2 cellular contexts compared by ENCODE assay signal in the genomic region with DNA sequence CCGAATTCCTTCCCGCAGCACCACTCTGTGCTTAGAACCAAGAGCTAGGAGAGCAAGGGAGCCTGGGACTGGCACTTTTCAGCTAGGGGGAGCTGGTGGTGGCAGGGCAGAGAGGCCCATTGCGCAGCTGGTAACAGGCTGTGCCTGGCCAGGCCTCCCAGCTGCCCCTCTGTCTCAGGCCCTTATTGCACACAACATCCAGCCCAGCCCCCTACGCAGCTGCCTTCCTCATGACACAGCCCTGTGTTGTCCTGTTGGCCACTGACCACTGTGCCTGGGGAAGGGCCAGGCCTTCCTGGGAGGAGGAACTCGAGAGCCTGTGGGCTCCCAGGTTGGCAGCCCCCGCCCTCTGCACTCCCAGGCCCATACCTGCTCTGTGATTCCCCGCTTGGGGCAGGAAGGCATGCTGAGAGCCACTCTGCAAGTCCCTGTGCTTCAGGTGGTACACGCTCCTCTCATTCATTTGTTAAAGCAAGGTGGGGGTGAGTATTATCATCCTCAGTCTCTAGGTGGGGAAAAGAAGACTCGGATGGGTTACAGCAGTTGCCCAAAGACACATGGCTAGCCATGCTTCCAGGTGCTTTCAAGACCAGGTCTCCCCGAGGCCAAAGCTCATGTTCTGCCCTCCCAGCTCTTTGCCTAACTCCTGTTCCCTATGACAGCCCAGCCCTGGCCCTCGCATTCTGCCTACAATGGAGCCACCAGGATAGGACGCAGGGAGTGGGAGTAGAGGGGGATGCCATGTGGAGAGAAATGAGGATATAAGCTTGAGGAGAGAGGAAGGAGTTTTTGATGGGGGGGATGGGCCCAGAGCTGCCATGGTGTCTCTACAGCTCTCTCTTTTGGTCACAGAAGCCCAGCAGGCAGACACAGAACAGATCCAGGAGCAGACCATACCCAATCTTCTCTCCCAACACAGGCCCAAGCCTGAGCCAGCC.
A peak's percentile ranks its signal among the peaks of the same experiment; 100 is the strongest.
TF ChIP-seq lines count a peak whose summit lies in the region.

No MANE protein-coding gene starts in this region.

TF ChIP-seq in H1, 55 proteins besides CTCF, POLR2A, EP300 and RAD21 (continued from another document):
- TF ChIP-seq TEAD4 (IDR thresholded peaks at IDR 0.05; ENCODE audit: low read depth, low read length) (no peak), KDM5A (IDR thresholded peaks at IDR 0.05; ENCODE audit: low read length) (no peak), YY1 (IDR thresholded peaks at IDR 0.05; ENCODE audit: low read depth, low read length) (peak; percentile 14; the same call in 1 of the 2 replicates), KDM1A (IDR thresholded peaks at IDR 0.05; ENCODE audit: borderline replicate concordance, low read length) (no peak), RFX5 (IDR thresholded peaks at IDR 0.05; ENCODE audit: borderline replicate concordance, low read depth, low read length) (no peak), HDAC6 (IDR thresholded peaks at IDR 0.05; ENCODE audit: low read depth, low read length) (no peak)
- TF ChIP-seq, protein P1, sequence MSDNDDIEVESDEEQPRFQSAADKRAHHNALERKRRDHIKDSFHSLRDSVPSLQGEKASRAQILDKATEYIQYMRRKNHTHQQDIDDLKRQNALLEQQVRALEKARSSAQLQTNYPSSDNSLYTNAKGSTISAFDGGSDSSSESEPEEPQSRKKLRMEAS (IDR thresholded peaks at IDR 0.05), result peak; percentile 50; the same call in 1 of the 2 replicates
- TF ChIP-seq, protein P2, sequence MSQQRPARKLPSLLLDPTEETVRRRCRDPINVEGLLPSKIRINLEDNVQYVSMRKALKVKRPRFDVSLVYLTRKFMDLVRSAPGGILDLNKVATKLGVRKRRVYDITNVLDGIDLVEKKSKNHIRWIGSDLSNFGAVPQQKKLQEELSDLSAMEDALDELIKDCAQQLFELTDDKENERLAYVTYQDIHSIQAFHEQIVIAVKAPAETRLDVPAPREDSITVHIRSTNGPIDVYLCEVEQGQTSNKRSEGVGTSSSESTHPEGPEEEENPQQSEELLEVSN (IDR thresholded peaks at IDR 0.05), result 0 out of 2 replicates have a peak, but pooled peaks have one; percentile 42
- TF ChIP-seq, protein P3, sequence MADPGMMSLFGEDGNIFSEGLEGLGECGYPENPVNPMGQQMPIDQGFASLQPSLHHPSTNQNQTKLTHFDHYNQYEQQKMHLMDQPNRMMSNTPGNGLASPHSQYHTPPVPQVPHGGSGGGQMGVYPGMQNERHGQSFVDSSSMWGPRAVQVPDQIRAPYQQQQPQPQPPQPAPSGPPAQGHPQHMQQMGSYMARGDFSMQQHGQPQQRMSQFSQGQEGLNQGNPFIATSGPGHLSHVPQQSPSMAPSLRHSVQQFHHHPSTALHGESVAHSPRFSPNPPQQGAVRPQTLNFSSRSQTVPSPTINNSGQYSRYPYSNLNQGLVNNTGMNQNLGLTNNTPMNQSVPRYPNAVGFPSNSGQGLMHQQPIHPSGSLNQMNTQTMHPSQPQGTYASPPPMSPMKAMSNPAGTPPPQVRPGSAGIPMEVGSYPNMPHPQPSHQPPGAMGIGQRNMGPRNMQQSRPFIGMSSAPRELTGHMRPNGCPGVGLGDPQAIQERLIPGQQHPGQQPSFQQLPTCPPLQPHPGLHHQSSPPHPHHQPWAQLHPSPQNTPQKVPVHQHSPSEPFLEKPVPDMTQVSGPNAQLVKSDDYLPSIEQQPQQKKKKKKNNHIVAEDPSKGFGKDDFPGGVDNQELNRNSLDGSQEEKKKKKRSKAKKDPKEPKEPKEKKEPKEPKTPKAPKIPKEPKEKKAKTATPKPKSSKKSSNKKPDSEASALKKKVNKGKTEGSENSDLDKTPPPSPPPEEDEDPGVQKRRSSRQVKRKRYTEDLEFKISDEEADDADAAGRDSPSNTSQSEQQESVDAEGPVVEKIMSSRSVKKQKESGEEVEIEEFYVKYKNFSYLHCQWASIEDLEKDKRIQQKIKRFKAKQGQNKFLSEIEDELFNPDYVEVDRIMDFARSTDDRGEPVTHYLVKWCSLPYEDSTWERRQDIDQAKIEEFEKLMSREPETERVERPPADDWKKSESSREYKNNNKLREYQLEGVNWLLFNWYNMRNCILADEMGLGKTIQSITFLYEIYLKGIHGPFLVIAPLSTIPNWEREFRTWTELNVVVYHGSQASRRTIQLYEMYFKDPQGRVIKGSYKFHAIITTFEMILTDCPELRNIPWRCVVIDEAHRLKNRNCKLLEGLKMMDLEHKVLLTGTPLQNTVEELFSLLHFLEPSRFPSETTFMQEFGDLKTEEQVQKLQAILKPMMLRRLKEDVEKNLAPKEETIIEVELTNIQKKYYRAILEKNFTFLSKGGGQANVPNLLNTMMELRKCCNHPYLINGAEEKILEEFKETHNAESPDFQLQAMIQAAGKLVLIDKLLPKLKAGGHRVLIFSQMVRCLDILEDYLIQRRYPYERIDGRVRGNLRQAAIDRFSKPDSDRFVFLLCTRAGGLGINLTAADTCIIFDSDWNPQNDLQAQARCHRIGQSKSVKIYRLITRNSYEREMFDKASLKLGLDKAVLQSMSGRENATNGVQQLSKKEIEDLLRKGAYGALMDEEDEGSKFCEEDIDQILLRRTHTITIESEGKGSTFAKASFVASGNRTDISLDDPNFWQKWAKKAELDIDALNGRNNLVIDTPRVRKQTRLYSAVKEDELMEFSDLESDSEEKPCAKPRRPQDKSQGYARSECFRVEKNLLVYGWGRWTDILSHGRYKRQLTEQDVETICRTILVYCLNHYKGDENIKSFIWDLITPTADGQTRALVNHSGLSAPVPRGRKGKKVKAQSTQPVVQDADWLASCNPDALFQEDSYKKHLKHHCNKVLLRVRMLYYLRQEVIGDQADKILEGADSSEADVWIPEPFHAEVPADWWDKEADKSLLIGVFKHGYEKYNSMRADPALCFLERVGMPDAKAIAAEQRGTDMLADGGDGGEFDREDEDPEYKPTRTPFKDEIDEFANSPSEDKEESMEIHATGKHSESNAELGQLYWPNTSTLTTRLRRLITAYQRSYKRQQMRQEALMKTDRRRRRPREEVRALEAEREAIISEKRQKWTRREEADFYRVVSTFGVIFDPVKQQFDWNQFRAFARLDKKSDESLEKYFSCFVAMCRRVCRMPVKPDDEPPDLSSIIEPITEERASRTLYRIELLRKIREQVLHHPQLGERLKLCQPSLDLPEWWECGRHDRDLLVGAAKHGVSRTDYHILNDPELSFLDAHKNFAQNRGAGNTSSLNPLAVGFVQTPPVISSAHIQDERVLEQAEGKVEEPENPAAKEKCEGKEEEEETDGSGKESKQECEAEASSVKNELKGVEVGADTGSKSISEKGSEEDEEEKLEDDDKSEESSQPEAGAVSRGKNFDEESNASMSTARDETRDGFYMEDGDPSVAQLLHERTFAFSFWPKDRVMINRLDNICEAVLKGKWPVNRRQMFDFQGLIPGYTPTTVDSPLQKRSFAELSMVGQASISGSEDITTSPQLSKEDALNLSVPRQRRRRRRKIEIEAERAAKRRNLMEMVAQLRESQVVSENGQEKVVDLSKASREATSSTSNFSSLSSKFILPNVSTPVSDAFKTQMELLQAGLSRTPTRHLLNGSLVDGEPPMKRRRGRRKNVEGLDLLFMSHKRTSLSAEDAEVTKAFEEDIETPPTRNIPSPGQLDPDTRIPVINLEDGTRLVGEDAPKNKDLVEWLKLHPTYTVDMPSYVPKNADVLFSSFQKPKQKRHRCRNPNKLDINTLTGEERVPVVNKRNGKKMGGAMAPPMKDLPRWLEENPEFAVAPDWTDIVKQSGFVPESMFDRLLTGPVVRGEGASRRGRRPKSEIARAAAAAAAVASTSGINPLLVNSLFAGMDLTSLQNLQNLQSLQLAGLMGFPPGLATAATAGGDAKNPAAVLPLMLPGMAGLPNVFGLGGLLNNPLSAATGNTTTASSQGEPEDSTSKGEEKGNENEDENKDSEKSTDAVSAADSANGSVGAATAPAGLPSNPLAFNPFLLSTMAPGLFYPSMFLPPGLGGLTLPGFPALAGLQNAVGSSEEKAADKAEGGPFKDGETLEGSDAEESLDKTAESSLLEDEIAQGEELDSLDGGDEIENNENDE (IDR thresholded peaks at IDR 0.05; ENCODE audit: insufficient replicate concordance, low read length), result no peak

TF ChIP-seq in HEK293T, 16 proteins besides CTCF, POLR2A, EP300 and RAD21 (continued from another document):
- TF ChIP-seq, protein P4, sequence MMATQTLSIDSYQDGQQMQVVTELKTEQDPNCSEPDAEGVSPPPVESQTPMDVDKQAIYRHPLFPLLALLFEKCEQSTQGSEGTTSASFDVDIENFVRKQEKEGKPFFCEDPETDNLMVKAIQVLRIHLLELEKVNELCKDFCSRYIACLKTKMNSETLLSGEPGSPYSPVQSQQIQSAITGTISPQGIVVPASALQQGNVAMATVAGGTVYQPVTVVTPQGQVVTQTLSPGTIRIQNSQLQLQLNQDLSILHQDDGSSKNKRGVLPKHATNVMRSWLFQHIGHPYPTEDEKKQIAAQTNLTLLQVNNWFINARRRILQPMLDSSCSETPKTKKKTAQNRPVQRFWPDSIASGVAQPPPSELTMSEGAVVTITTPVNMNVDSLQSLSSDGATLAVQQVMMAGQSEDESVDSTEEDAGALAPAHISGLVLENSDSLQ (IDR thresholded peaks at IDR 0.05), result no peak
- TF ChIP-seq L3MBTL2 (conservative IDR thresholded peaks at IDR 0.05) (no peak), ZNF384 (IDR thresholded peaks at IDR 0.05) (no peak), NFRKB (IDR thresholded peaks at IDR 0.05) (no peak), SP1 (IDR thresholded peaks at IDR 0.05) (no peak), ARNT (IDR thresholded peaks at IDR 0.05) (no peak), FOXA1 (IDR thresholded peaks at IDR 0.05) (no peak), TARDBP (IDR thresholded peaks at IDR 0.05) (no peak), CTBP1 (IDR thresholded peaks at IDR 0.05; ENCODE audit: borderline replicate concordance) (no peak), BHLHE40 (IDR thresholded peaks at IDR 0.05; ENCODE audit: borderline replicate concordance) (no peak), FOXK2 (IDR thresholded peaks at IDR 0.05) (no peak), SUZ12 (IDR thresholded peaks at IDR 0.05) (no peak)
